ENCODE assay signal across 9 cellular contexts in genomic region chr20:50226093-50226974, GRCh38. TPM values are rescaled to one million over a fixed set of nuclear protein-coding genes. Genes with fewer than 3 reads are reported as not detected.
DNase-seq lines count a peak whose midpoint lies in the region; ATAC-seq lines count a peak whose summit lies in the region.
"Had no signal": no experiment of that assay in that cellular context is flagged by ENCODE, and none has a peak within 500 bp of the region (broad histone marks: within the 10 kb centered on the region; RNA-seq: fewer than 3 reads in every experiment).

No MANE protein-coding gene starts in this region.

- CTCF ChIA-PET in activated CD8-positive, alpha-beta memory T cell treated with anti-CD3 and anti-CD28 coated beads, Interleukin-2, amount 10 ng/mL, durations not matched to agents 7 days and 5 days (lab: Charles Lee), result interaction anchor here (1.4 kb wide), 1 partner anchor 11 kb away, joined by 4 read pairs; no protein-coding TSS in a partner anchor

- no peak overlapping the region for H3K27ac Mint-ChIP-seq in activated CD8-positive, alpha-beta memory T cell treated with anti-CD3 and anti-CD28 coated beads, Interleukin-2, amount 10 ng/mL, durations not matched to agents 7 days and 5 days

- H3K36me3 Mint-ChIP-seq in activated CD8-positive, alpha-beta memory T cell treated with anti-CD3 and anti-CD28 coated beads, Interleukin-2, amount 10 ng/mL, durations not matched to agents 7 days and 5 days, result no peaks in the 10 kb centered on the region

- H3K27me3 Mint-ChIP-seq in activated CD8-positive, alpha-beta memory T cell treated with anti-CD3 and anti-CD28 coated beads, Interleukin-2, amount 10 ng/mL, durations not matched to agents 7 days and 5 days, result peaks cover 3% of the 10 kb centered on the region

- no peak overlapping the region for H3K4me3 Mint-ChIP-seq in activated CD8-positive, alpha-beta memory T cell treated with anti-CD3 and anti-CD28 coated beads, Interleukin-2, amount 10 ng/mL, durations not matched to agents 7 days and 5 days

- H3K4me1 Mint-ChIP-seq in activated CD8-positive, alpha-beta memory T cell treated with anti-CD3 and anti-CD28 coated beads, Interleukin-2, amount 10 ng/mL, durations not matched to agents 7 days and 5 days, result peaks cover 12% of the 10 kb centered on the region

- peak; percentile 43 for DNase-seq in activated CD8-positive, alpha-beta memory T cell treated with anti-CD3 and anti-CD28 coated beads, Interleukin-2, amount 10 ng/mL, durations not matched to agents 7 days and 5 days
- no peak for DNase-seq in activated CD8-positive, alpha-beta memory T cell treated with anti-CD3 and anti-CD28 coated beads for 24 hours
- DNase-seq in UCSD-AML1 (lab: John Stamatoyannopoulos, UW; ENCODE audit: unreplicated experiment) (peak; percentile 59), hepatic stellate cell (ENCODE audit: low spot score) (peak; percentile 54), stromal cell of bone marrow (ENCODE audit: low read depth) (peak; percentile 47), NCI-H2029 (lab: John Stamatoyannopoulos, UW) (no peak), NCI-H1105 treated with DMSO at 0.1 percent for 48 hours (lab: John Stamatoyannopoulos, UW) (no peak)
- DNase-seq: stimulated activated CD4-positive, alpha-beta T cell treated with anti-CD3 and anti-CD28 coated beads, Interleukin-2, amount 100 ng/mL, for 48 hours had no signal

- peaks cover 2% of the 10 kb centered on the region for H3K9me3 Mint-ChIP-seq in activated CD8-positive, alpha-beta memory T cell treated with anti-CD3 and anti-CD28 coated beads, Interleukin-2, amount 10 ng/mL, durations not matched to agents 7 days and 5 days (ENCODE audit: low read depth)

- ATAC-seq in activated CD8-positive, alpha-beta memory T cell treated with anti-CD3 and anti-CD28 coated beads, Interleukin-2, amount 10 ng/mL, durations not matched to agents 7 days and 5 days, result no peak
- ATAC-seq in GM21381 (IDR thresholded peaks at IDR 0.05; ENCODE audit: unreplicated experiment), result no peak

RNA-seq across cellular contexts. Expression of gene CEBPB, which starts 35.7 kb away (rescaled TPM):
- total RNA-seq in activated CD8-positive, alpha-beta memory T cell treated with anti-CD3 and anti-CD28 coated beads, Interleukin-2, amount 10 ng/mL, durations not matched to agents 7 days and 5 days, result 10 to 100 TPM; 32.6 to 34.6 TPM

Comparison
In these comparisons a context has a peak if more than half of its experiments do, and no peak if none do; other contexts are left out.
1. DNase-seq: peak in activated CD8-positive, alpha-beta memory T cell treated with anti-CD3 and anti-CD28 coated beads, Interleukin-2, amount 10 ng/mL, durations not matched to agents 7 days and 5 days (single experiment), UCSD-AML1 (single experiment), hepatic stellate cell (single experiment) and stromal cell of bone marrow (single experiment); none in activated CD8-positive, alpha-beta memory T cell treated with anti-CD3 and anti-CD28 coated beads for 24 hours (single experiment), NCI-H2029 (single experiment) and NCI-H1105 treated with DMSO at 0.1 percent for 48 hours (single experiment).